Comparison of ENCODE assay signal across 7 cellular contexts in the genomic region with DNA sequence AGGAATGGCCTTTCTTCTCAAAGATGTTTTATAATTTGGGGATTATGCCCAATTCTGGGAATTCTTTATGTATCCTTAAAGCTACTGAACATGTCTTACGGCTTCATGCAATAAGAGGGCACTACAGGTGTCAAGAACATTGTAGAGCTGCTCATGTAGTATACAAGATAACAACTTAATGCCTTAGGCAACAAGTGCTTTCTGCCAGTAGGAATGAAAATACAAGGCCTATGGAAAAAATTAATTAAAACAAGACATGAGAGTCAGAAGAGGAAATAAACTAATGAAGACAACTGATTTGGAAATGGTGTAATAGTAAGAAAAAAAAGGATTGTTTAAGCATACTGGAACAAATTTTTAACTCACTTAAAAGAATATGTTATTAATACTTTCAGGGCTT.
"Had no signal": no experiment of that assay in that cellular context is flagged by ENCODE, and none has a peak within 500 bp of the region (broad histone marks: within the 10 kb centered on the region; RNA-seq: fewer than 3 reads in every experiment).

No MANE protein-coding gene starts in this region.

- ATAC-seq: GM12878 had no signal

- DNase-seq: GDM1, GF-D8 had no signal

- FAIRE-seq: GM12878, GM12891, GM12892, GM18507, GM19239 had no signal

- H3K4me3 ChIP-seq: GM12878 had no signal
